Comparison of ENCODE assay signal across 9 cellular contexts in genomic region chr6:139161817-139162284, GRCh38. TPM values are rescaled to one million over a fixed set of nuclear protein-coding genes. Genes with fewer than 3 reads are reported as not detected.
DNase-seq lines count a peak whose midpoint lies in the region; ATAC-seq, FAIRE-seq and TF ChIP-seq lines count a peak whose summit lies in the region.
"Had no signal": no experiment of that assay in that cellular context is flagged by ENCODE, and none has a peak within 500 bp of the region (broad histone marks: within the 10 kb centered on the region; RNA-seq: fewer than 3 reads in every experiment).

No MANE protein-coding gene starts in this region.

- H3K27me3 Mint-ChIP-seq in Calu3 (ENCODE audit: unreplicated experiment), result no peaks in the 10 kb centered on the region

- no peaks in the 10 kb centered on the region for H3K9me3 ChIP-seq in small intestine (ENCODE audit: control insufficient read depth, low read depth)

- no peaks in the 10 kb centered on the region for H3K36me3 Mint-ChIP-seq in Calu3 (ENCODE audit: insufficient read depth, unreplicated experiment)

- peaks cover 7 to 8% of the 10 kb centered on the region in 2 donors for H3K36me3 ChIP-seq in small intestine (ENCODE audit: control insufficient read depth in 2 of 2, insufficient read depth in 2 of 2, low read length in 2 of 2)

- no peak overlapping the region for H3K4me3 ChIP-seq in small intestine (ENCODE audit: low read depth in 1 of 2, low read length in 2 of 2)

- peak overlapping the region in 1 of 2 donors; percentile 51 for H3K27ac ChIP-seq in small intestine (ENCODE audit: low read depth in 1 of 2, low read length in 1 of 2)
- H3K27ac ChIP-seq: 22Rv1 had no signal

- WGBS in small intestine, 3 donors, result 61 to 78% (median 70%) methylated on average over 3 of the region's 3 CpGs

- no peaks in the 10 kb centered on the region for H3K9me3 Mint-ChIP-seq in Calu3 (ENCODE audit: low read depth, unreplicated experiment)

- DNase-seq in DMS79 treated with DMSO at 0.1 percent for 48 hours (lab: John Stamatoyannopoulos, UW), result peak; percentile 21
- DNase-seq in DMS79 (lab: John Stamatoyannopoulos, UW), result no peak
- peak; percentile 51 for DNase-seq in activated T-cell treated with anti-CD3 and anti-CD28 coated beads for 48 hours (ENCODE audit: low read depth)
- DNase-seq in small intestine, result peak; percentile 31
- no peak for DNase-seq in posterior vena cava (ENCODE audit: low spot score)
- DNase-seq in NCI-H1092 treated with DMSO at 0.1 percent for 48 hours (lab: John Stamatoyannopoulos, UW), result no peak
- no peak for DNase-seq in Calu3

- peaks cover 13 to 17% of the 10 kb centered on the region in 2 donors for H3K4me1 ChIP-seq in small intestine (ENCODE audit: control insufficient read depth in 2 of 2, insufficient read depth in 1 of 2, low read depth in 1 of 2, low read length in 1 of 2)

- H3K27ac Mint-ChIP-seq in Calu3 (ENCODE audit: unreplicated experiment), result no peak overlapping the region

- no TSS peak for BruUV-seq in Calu3 (replicated peaks; lab: Mats Ljungman, UMichigan)

- CTCF ChIA-PET in Calu3 (lab: Charles Lee), result no interaction called here

- H3K4me1 Mint-ChIP-seq in Calu3 (ENCODE audit: low read depth, unreplicated experiment), result peaks cover 14% of the 10 kb centered on the region

- no peak for FAIRE-seq in small intestine (lab: Jason Lieb, UNC)

- intact Hi-C loops in posterior vena cava (cut with DNase I) (no loop called here), Calu3 (cut with micrococcal nuclease; ENCODE audit: unreplicated experiment) (no loop called here)

- no peaks in the 10 kb centered on the region for H3K27me3 ChIP-seq in small intestine (ENCODE audit: control insufficient read depth in 2 of 2, insufficient read depth in 2 of 2, low read length in 2 of 2)

- TF ChIP-seq CTCF in Calu3 (IDR thresholded peaks at IDR 0.05; ENCODE audit: unreplicated experiment), result no peak

- peak; percentile 96 for ATAC-seq in HG03432 (IDR thresholded peaks at IDR 0.05; ENCODE audit: unreplicated experiment)

- no peak overlapping the region for H3K4me3 Mint-ChIP-seq in Calu3 (ENCODE audit: low read depth, unreplicated experiment)

RNA-seq across cellular contexts. Expression of gene HECA, which starts 27.0 kb away (rescaled TPM):
- 10 to 100 TPM; 11.6 to 17.0 (median 17.0) TPM for polyA plus RNA-seq in small intestine
- total RNA-seq in posterior vena cava, result 10 to 100 TPM; 23.3 to 40.4 TPM
- 7.1 and 7.5 TPM in 2 replicates for total RNA-seq in Calu3 (2022)

Comparison
In these comparisons a context has a peak if more than half of its experiments do, and no peak if none do; other contexts are left out.
1. DNase-seq: peak in DMS79 treated with DMSO at 0.1 percent for 48 hours (single experiment), activated T-cell treated with anti-CD3 and anti-CD28 coated beads for 48 hours (single experiment) and small intestine (single experiment); none in DMS79 (single experiment), posterior vena cava (single experiment), NCI-H1092 treated with DMSO at 0.1 percent for 48 hours (single experiment) and Calu3 (single experiment).